ENCODE assay signal across 15 cellular contexts in genomic region chr2:235504459-235505200, GRCh38. TPM values are rescaled to one million over a fixed set of nuclear protein-coding genes. Genes with fewer than 3 reads are reported as not detected.
DNase-seq lines count a peak whose midpoint lies in the region; ATAC-seq and TF ChIP-seq lines count a peak whose summit lies in the region.
"Had no signal": no experiment of that assay in that cellular context is flagged by ENCODE, and none has a peak within 500 bp of the region (broad histone marks: within the 10 kb centered on the region; RNA-seq: fewer than 3 reads in every experiment).

No MANE protein-coding gene starts in this region.

- H3K4me3 ChIP-seq in Panc1 (ENCODE audit: low read depth in 2 of 2, low read length in 2 of 2) (no peak overlapping the region), iPS-18a (ENCODE audit: low read length) (peak overlapping the region; percentile 1)
- H3K4me3 ChIP-seq: heart left ventricle had no signal

- H3K27me3 ChIP-seq in Panc1 (ENCODE audit: control insufficient read depth, insufficient read depth, low read length) (no peaks in the 10 kb centered on the region), iPS-18a (ENCODE audit: control insufficient read depth, insufficient read depth, low read length) (no peaks in the 10 kb centered on the region)

- no peaks in the 10 kb centered on the region for H3K9me3 Mint-ChIP-seq in activated CD4-positive, alpha-beta memory T cell treated with anti-CD3 and anti-CD28 coated beads, Interleukin-2, amount 10 ng/mL, durations not matched to agents 7 days and 5 days
- H3K9me3 Mint-ChIP-seq in activated naive CD4-positive, alpha-beta T cell treated with anti-CD3 and anti-CD28 coated beads for 36 hours: no peaks in the 10 kb centered on the region

- H3K27ac ChIP-seq in Panc1 (ENCODE audit: low read length): peak overlapping the region; percentile 73
- H3K27ac ChIP-seq in iPS-18a (ENCODE audit: low read length): no peak overlapping the region

- peak; percentile 23 for DNase-seq in ELF-1 (ENCODE audit: low read depth, low spot score)
- no peak for DNase-seq in Panc1 (ENCODE audit: low read depth, low spot score)
- DNase-seq in posterior vena cava (ENCODE audit: low spot score): peak; percentile 19
- DNase-seq in activated CD4-positive, alpha-beta memory T cell treated with anti-CD3 and anti-CD28 coated beads, Interleukin-2, amount 10 ng/mL, durations not matched to agents 7 days and 5 days: no peak
- DNase-seq in activated naive CD4-positive, alpha-beta T cell treated with anti-CD3 and anti-CD28 coated beads for 36 hours: no peak
- no peak for DNase-seq in cortex of kidney (lab: John Stamatoyannopoulos, UW)
- no peak for DNase-seq in NCI-H2107 (lab: John Stamatoyannopoulos, UW)
- DNase-seq: activated B cell treated with CpG ODN at 0.5 μM for 24 hours; CD4-positive, alpha-beta memory T cell; NCI-H524 treated with DMSO at 0.1 percent for 48 hours; stimulated activated CD4-positive, alpha-beta T cell treated with anti-CD3 and anti-CD28 coated beads, Interleukin-4, amount 100 ng/mL, for 24 hours; stimulated activated naive CD4-positive, alpha-beta T cell treated with Interleukin-2 at 50 U/mL for 16 hours had no signal

- H3K36me3 Mint-ChIP-seq in activated CD4-positive, alpha-beta memory T cell treated with anti-CD3 and anti-CD28 coated beads, Interleukin-2, amount 10 ng/mL, durations not matched to agents 7 days and 5 days (ENCODE audit: low read depth): no peaks in the 10 kb centered on the region
- H3K36me3 Mint-ChIP-seq in activated naive CD4-positive, alpha-beta T cell treated with anti-CD3 and anti-CD28 coated beads for 36 hours (ENCODE audit: low read depth): no peaks in the 10 kb centered on the region
- H3K36me3 Mint-ChIP-seq: CD4-positive, alpha-beta memory T cell; IgD-negative memory B cell had no signal

- H3K4me1 Mint-ChIP-seq in activated CD4-positive, alpha-beta memory T cell treated with anti-CD3 and anti-CD28 coated beads, Interleukin-2, amount 10 ng/mL, durations not matched to agents 7 days and 5 days: peaks cover 18% of the 10 kb centered on the region
- H3K4me1 Mint-ChIP-seq in activated naive CD4-positive, alpha-beta T cell treated with anti-CD3 and anti-CD28 coated beads for 36 hours (ENCODE audit: low read depth): peaks cover 15% of the 10 kb centered on the region
- H3K4me1 Mint-ChIP-seq: activated B cell treated with CpG ODN at 0.5 μM for 24 hours, IgD-negative memory B cell had no signal

- no peaks in the 10 kb centered on the region for H3K36me3 ChIP-seq in Panc1 (ENCODE audit: control insufficient read depth, insufficient read depth, low read length)
- no peaks in the 10 kb centered on the region for H3K36me3 ChIP-seq in iPS-18a (ENCODE audit: control insufficient read depth, low read depth, low read length)
- H3K36me3 ChIP-seq: heart left ventricle had no signal

- POLR2A ChIA-PET in Panc1 (lab: Charles Lee): interaction anchor here (0.7 kb wide), 1 partner anchor 19 kb away, joined by 3 read pairs; no protein-coding TSS in a partner anchor
- POLR2A ChIA-PET in activated CD4-positive, alpha-beta memory T cell treated with anti-CD3 and anti-CD28 coated beads, Interleukin-2, amount 10 ng/mL, durations not matched to agents 7 days and 5 days (lab: Charles Lee): no interaction called here

- no peak for TF ChIP-seq CTCF in Panc1 (IDR thresholded peaks at IDR 0.05)

- no peaks in the 10 kb centered on the region for H3K9me3 ChIP-seq in Panc1 (ENCODE audit: control insufficient read depth, insufficient read depth, low read depth, low read length)
- H3K9me3 ChIP-seq in iPS-18a (ENCODE audit: control insufficient read depth, low read depth, low read length): no peaks in the 10 kb centered on the region
- H3K9me3 ChIP-seq: heart left ventricle had no signal

- BruUV-seq in Panc1 (replicated peaks; lab: Mats Ljungman, UMichigan): no TSS peak

- ATAC-seq in Panc1: peak; percentile 36

- H3K27ac Mint-ChIP-seq in activated CD4-positive, alpha-beta memory T cell treated with anti-CD3 and anti-CD28 coated beads, Interleukin-2, amount 10 ng/mL, durations not matched to agents 7 days and 5 days: no peak overlapping the region
- H3K27ac Mint-ChIP-seq in activated naive CD4-positive, alpha-beta T cell treated with anti-CD3 and anti-CD28 coated beads for 36 hours: no peak overlapping the region
- H3K27ac Mint-ChIP-seq: activated B cell treated with CpG ODN at 0.5 μM for 24 hours; CD4-positive, alpha-beta memory T cell had no signal

- in situ Hi-C loops in Panc1 (cut with HindIII; ENCODE audit: low pct_unique_long_range_greater_than_20kb, low sequenced_read_pairs): no loop called here

- intact Hi-C loops in Panc1 (cut with micrococcal nuclease; ENCODE audit: unreplicated experiment): loop anchor here (10.0 kb wide), 1 partner anchor 90 kb away; no protein-coding TSS in a partner anchor
- intact Hi-C loops in posterior vena cava (cut with DNase I): loop anchor here in 1 of 2 donors (5.0 kb wide), 1 partner anchor 1682 kb away; no protein-coding TSS in a partner anchor
- intact Hi-C loops in activated naive CD4-positive, alpha-beta T cell treated with anti-CD3 and anti-CD28 coated beads for 36 hours (cut with micrococcal nuclease): no loop called here

- peaks cover 30% of the 10 kb centered on the region for H3K27me3 Mint-ChIP-seq in activated CD4-positive, alpha-beta memory T cell treated with anti-CD3 and anti-CD28 coated beads, Interleukin-2, amount 10 ng/mL, durations not matched to agents 7 days and 5 days
- peaks cover 48% of the 10 kb centered on the region for H3K27me3 Mint-ChIP-seq in activated naive CD4-positive, alpha-beta T cell treated with anti-CD3 and anti-CD28 coated beads for 36 hours (ENCODE audit: low read depth)

- H3K9ac ChIP-seq in iPS-18a (ENCODE audit: low read length): no peak overlapping the region

- no peak overlapping the region for H3K4me3 Mint-ChIP-seq in activated CD4-positive, alpha-beta memory T cell treated with anti-CD3 and anti-CD28 coated beads, Interleukin-2, amount 10 ng/mL, durations not matched to agents 7 days and 5 days
- no peak overlapping the region for H3K4me3 Mint-ChIP-seq in activated naive CD4-positive, alpha-beta T cell treated with anti-CD3 and anti-CD28 coated beads for 36 hours
- H3K4me3 Mint-ChIP-seq: activated B cell treated with CpG ODN at 0.5 μM for 24 hours; CD4-positive, alpha-beta memory T cell; IgD-negative memory B cell had no signal

- H3K4me1 ChIP-seq in Panc1 (ENCODE audit: control insufficient read depth, insufficient read depth, low read length): peaks cover 55% of the 10 kb centered on the region
- peaks cover 47% of the 10 kb centered on the region for H3K4me1 ChIP-seq in iPS-18a (ENCODE audit: control insufficient read depth, low read depth, low read length)

- CTCF ChIA-PET in Panc1 (lab: Charles Lee): interaction anchor here (0.5 kb wide), 1 partner anchor 30 kb away, joined by 8 read pairs; no protein-coding TSS in a partner anchor
- CTCF ChIA-PET in activated CD4-positive, alpha-beta memory T cell treated with anti-CD3 and anti-CD28 coated beads, Interleukin-2, amount 10 ng/mL, durations not matched to agents 7 days and 5 days (lab: Charles Lee): no interaction called here
- CTCF ChIA-PET in activated naive CD4-positive, alpha-beta T cell treated with anti-CD3 and anti-CD28 coated beads for 36 hours (lab: Charles Lee): no interaction called here

RNA-seq across cellular contexts. Expression of gene AGAP1, which starts 10.8 kb away (rescaled TPM):
- total RNA-seq in Panc1 (2021; ENCODE audit: unreplicated experiment): 38.9 TPM
- 31.6 TPM for polyA plus RNA-seq in Panc1 (2012; ENCODE audit: insufficient read length)
- 10 to 100 TPM; 28.9 to 33.3 TPM for total RNA-seq in posterior vena cava
- 1 to 10 TPM; 1.1 to 1.2 TPM for total RNA-seq in activated CD4-positive, alpha-beta memory T cell treated with anti-CD3 and anti-CD28 coated beads, Interleukin-2, amount 10 ng/mL, durations not matched to agents 7 days and 5 days
- 1 to 10 TPM in 1 of 2 experiments, under 1 TPM in 1; 0.95 to 1.1 TPM for total RNA-seq in activated naive CD4-positive, alpha-beta T cell treated with anti-CD3 and anti-CD28 coated beads for 36 hours
- total RNA-seq: activated B cell treated with CpG ODN at 0.5 μM for 24 hours had no signal
- polyA plus RNA-seq: IgD-negative memory B cell had no signal

Comparison
In these comparisons a context has a peak if more than half of its experiments do, and no peak if none do; other contexts are left out.
1. DNase-seq: peak in ELF-1 (single experiment) and posterior vena cava (single experiment); none in Panc1 (single experiment), activated CD4-positive, alpha-beta memory T cell treated with anti-CD3 and anti-CD28 coated beads, Interleukin-2, amount 10 ng/mL, durations not matched to agents 7 days and 5 days (single experiment), activated naive CD4-positive, alpha-beta T cell treated with anti-CD3 and anti-CD28 coated beads for 36 hours (single experiment), cortex of kidney (single experiment) and NCI-H2107 (single experiment).
2. RNA of gene AGAP1, which starts 10.8 kb away (total RNA-seq): 38.9 TPM in Panc1 (single experiment) and 28.9 to 33.3 TPM in posterior vena cava; 1.1 to 1.2 TPM in activated CD4-positive, alpha-beta memory T cell treated with anti-CD3 and anti-CD28 coated beads, Interleukin-2, amount 10 ng/mL, durations not matched to agents 7 days and 5 days and 0.95 to 1.1 TPM in activated naive CD4-positive, alpha-beta T cell treated with anti-CD3 and anti-CD28 coated beads for 36 hours; every median in the first group is over 10 times any median in the second.